Comparison of ENCODE assay signal across 34 cellular contexts in the genomic region with DNA sequence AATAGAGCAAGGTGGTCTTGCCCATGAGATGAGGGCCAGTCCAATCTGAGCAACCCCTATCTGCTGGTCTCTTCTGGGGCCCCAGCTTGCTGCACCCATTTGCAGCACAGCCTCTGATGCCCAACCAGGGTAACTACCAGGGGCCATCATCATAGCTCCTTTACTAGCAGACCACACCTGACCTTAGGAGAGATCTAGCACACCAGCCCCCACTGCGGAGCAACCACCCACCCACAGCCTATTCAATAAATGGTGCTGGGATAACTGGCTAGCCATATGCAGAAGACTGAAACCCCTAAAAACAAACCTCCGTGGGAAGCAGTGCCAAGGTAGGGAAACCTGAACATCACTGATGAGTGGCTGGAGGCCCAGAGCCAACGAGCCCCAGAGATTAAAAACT.
"Had no signal": no experiment of that assay in that cellular context is flagged by ENCODE, and none has a peak within 500 bp of the region (broad histone marks: within the 10 kb centered on the region; RNA-seq: fewer than 3 reads in every experiment).

No MANE protein-coding gene starts in this region.

- DNase-seq: Karpas-422, Kasumi-1, MG63, MM.1S, MV-4-11, NCI-H1048, NCI-H1092, NCI-H1092 treated with DMSO at 0.1 percent for 48 hours, NCI-H1105, NCI-H1105 treated with DMSO at 0.1 percent for 48 hours, NCI-H1417, NCI-H1417 treated with DMSO at 0.1 percent for 48 hours, NCI-H1436, NCI-H1436 treated with DMSO at 0.1 percent for 48 hours, NCI-H146, NCI-H1694, NCI-H1694 treated with DMSO at 0.1 percent for 48 hours, NCI-H187, NCI-H187 treated with DMSO at 0.1 percent for 48 hours, NCI-H1930, NCI-H2029, NCI-H2029 treated with DMSO at 0.1 percent for 48 hours, NCI-H2081, NCI-H2081 treated with DMSO at 0.1 percent for 48 hours, NCI-H2107, NCI-H2171, NCI-H2171 treated with DMSO at 0.1 percent for 48 hours, NCI-H2227 treated with DMSO at 0.1 percent for 48 hours, NCI-H226, NCI-H345, NCI-H446, NCI-H446 treated with DMSO at 0.1 percent for 48 hours, NCI-H510A, NCI-H510A treated with DMSO at 0.1 percent for 48 hours had no signal
